Comparison of ENCODE assay signal across 17 cellular contexts in the genomic region with DNA sequence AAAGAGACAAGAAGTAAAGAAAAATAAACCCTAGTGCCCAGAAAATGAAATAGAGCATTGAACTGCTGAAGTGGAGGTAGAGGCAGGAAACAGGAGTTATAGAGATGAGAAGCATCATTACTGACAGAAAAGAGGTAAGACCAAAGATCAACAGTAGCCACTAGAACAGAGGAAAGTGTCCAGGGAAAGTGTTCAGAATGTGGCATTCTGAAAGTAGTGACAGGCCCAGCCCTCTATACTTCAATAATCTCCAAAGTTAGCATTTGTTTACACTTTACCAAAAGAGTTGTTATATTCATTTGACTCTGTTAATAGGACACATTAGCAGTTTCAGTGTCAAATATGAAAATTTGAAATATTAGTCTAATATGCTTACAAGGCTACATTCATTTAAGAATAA.
A peak's percentile ranks its signal among the peaks of the same experiment; 100 is the strongest.
DNase-seq lines count a peak whose midpoint lies in the region; ATAC-seq and TF ChIP-seq lines count a peak whose summit lies in the region.
"Had no signal": no experiment of that assay in that cellular context is flagged by ENCODE, and none has a peak within 500 bp of the region (broad histone marks: within the 10 kb centered on the region; RNA-seq: fewer than 3 reads in every experiment).

No MANE protein-coding gene starts in this region.

- peak overlapping the region; percentile 66 for H3K27ac ChIP-seq in hepatocyte
- H3K27ac ChIP-seq: transverse colon had no signal

- H3K27ac Mint-ChIP-seq in type B pancreatic cell = peak overlapping the region; percentile 60
- H3K27ac Mint-ChIP-seq in T-helper 2 cell treated with Interferon-gamma antibody and Interleukin-4, amounts not matched to agents 5 μg/mL and 100 μg/mL, for 36 hours = no peak overlapping the region
- H3K27ac Mint-ChIP-seq: activated naive CD8-positive, alpha-beta T cell treated with anti-CD3 and anti-CD28 coated beads, Interleukin-2, amount 10 ng/mL, durations not matched to agents 7 days and 5 days; activated T-helper 1 cell treated with anti-CD3 and anti-CD28 coated beads, Interleukin-12 subunit alpha, Interleukin-12 subunit beta, Interleukin-2, Interleukin-4 antibody, amounts not matched to agents 30 ng/mL and 10 ng/mL and 1 ng/mL, durations not matched to agents 14 hours and 24 hours and 36 hours; natural killer cell had no signal

- H3K9me3 ChIP-seq in hepatocyte (ENCODE audit: low read depth) = no peaks in the 10 kb centered on the region
- H3K9me3 ChIP-seq: transverse colon had no signal

- no peaks in the 10 kb centered on the region for H4K20me1 ChIP-seq in hepatocyte (ENCODE audit: insufficient read depth, poor library complexity, severe bottlenecking)

- peak overlapping the region; percentile 61 for H3K4me2 ChIP-seq in hepatocyte

- DNase-seq in hepatocyte (ENCODE audit: low spot score) (no peak), type B pancreatic cell (ENCODE audit: extremely low spot score, unreplicated experiment) (no peak), DMS114 treated with DMSO at 0.1 percent for 48 hours (lab: John Stamatoyannopoulos, UW; ENCODE audit: unreplicated experiment) (no peak)
- DNase-seq in T-helper 2 cell treated with Interferon-gamma antibody and Interleukin-4, amounts not matched to agents 5 μg/mL and 100 μg/mL, for 36 hours (ENCODE audit: low spot score) = no peak
- DNase-seq: activated CD4-positive, alpha-beta T cell treated with anti-CD3 and anti-CD28 coated beads for 1 hour; activated naive CD8-positive, alpha-beta T cell treated with anti-CD3 and anti-CD28 coated beads, Interleukin-2, amount 10 ng/mL, durations not matched to agents 7 days and 5 days; cortex of kidney; hippocampal formation; mesendoderm; natural killer cell; NCI-H1436 treated with DMSO at 0.1 percent for 48 hours; stimulated activated naive CD8-positive, alpha-beta T cell treated with anti-CD3 and anti-CD28 coated beads, Interleukin-15, Interleukin-2, amounts not matched to agents 100 U/mL and 50 U/mL, for 24 hours; transverse colon had no signal

- H3K4me3 Mint-ChIP-seq in type B pancreatic cell = no peak overlapping the region
- H3K4me3 Mint-ChIP-seq in T-helper 2 cell treated with Interferon-gamma antibody and Interleukin-4, amounts not matched to agents 5 μg/mL and 100 μg/mL, for 36 hours = no peak overlapping the region
- H3K4me3 Mint-ChIP-seq: activated naive CD8-positive, alpha-beta T cell treated with anti-CD3 and anti-CD28 coated beads, Interleukin-2, amount 10 ng/mL, durations not matched to agents 7 days and 5 days; activated T-helper 1 cell treated with anti-CD3 and anti-CD28 coated beads, Interleukin-12 subunit alpha, Interleukin-12 subunit beta, Interleukin-2, Interleukin-4 antibody, amounts not matched to agents 30 ng/mL and 10 ng/mL and 1 ng/mL, durations not matched to agents 14 hours and 24 hours and 36 hours; natural killer cell had no signal

- ATAC-seq in GM19452 (IDR thresholded peaks at IDR 0.05; ENCODE audit: unreplicated experiment) (peak; percentile 13), HG03159 (IDR thresholded peaks at IDR 0.05; ENCODE audit: unreplicated experiment) (peak; percentile 12), HG03565 (IDR thresholded peaks at IDR 0.05; ENCODE audit: unreplicated experiment) (no peak)
- ATAC-seq: natural killer cell; stimulated activated naive CD8-positive, alpha-beta T cell treated with anti-CD3 and anti-CD28 coated beads, Interleukin-15, Interleukin-2, amounts not matched to agents 100 U/mL and 50 U/mL, for 24 hours had no signal

- H3K36me3 ChIP-seq in hepatocyte (replicated peaks; ENCODE audit: insufficient read depth, low read depth) = no peaks in the 10 kb centered on the region
- H3K36me3 ChIP-seq: transverse colon had no signal

- no peak overlapping the region for H3K4me3 ChIP-seq in hepatocyte
- H3K4me3 ChIP-seq: transverse colon had no signal

- no peaks in the 10 kb centered on the region for H3K9me2 ChIP-seq in hepatocyte (replicated peaks; ENCODE audit: insufficient read depth)

- no peaks in the 10 kb centered on the region for H3K9me3 Mint-ChIP-seq in type B pancreatic cell
- H3K9me3 Mint-ChIP-seq in T-helper 2 cell treated with Interferon-gamma antibody and Interleukin-4, amounts not matched to agents 5 μg/mL and 100 μg/mL, for 36 hours = no peaks in the 10 kb centered on the region
- H3K9me3 Mint-ChIP-seq: activated naive CD8-positive, alpha-beta T cell treated with anti-CD3 and anti-CD28 coated beads, Interleukin-2, amount 10 ng/mL, durations not matched to agents 7 days and 5 days; activated T-helper 1 cell treated with anti-CD3 and anti-CD28 coated beads, Interleukin-12 subunit alpha, Interleukin-12 subunit beta, Interleukin-2, Interleukin-4 antibody, amounts not matched to agents 30 ng/mL and 10 ng/mL and 1 ng/mL, durations not matched to agents 14 hours and 24 hours and 36 hours; natural killer cell had no signal

- no peaks in the 10 kb centered on the region for H3K27me3 ChIP-seq in hepatocyte
- H3K27me3 ChIP-seq: transverse colon had no signal

- no peaks in the 10 kb centered on the region for H3K79me2 ChIP-seq in hepatocyte

- H3K27me3 Mint-ChIP-seq in type B pancreatic cell = no peaks in the 10 kb centered on the region
- no peaks in the 10 kb centered on the region for H3K27me3 Mint-ChIP-seq in T-helper 2 cell treated with Interferon-gamma antibody and Interleukin-4, amounts not matched to agents 5 μg/mL and 100 μg/mL, for 36 hours (ENCODE audit: low read depth)
- H3K27me3 Mint-ChIP-seq: activated naive CD8-positive, alpha-beta T cell treated with anti-CD3 and anti-CD28 coated beads, Interleukin-2, amount 10 ng/mL, durations not matched to agents 7 days and 5 days had no signal

- no peak for TF ChIP-seq CTCF in hepatocyte (IDR thresholded peaks at IDR 0.05; ENCODE audit: poor library complexity)
- TF ChIP-seq CTCF in type B pancreatic cell (conservative IDR thresholded peaks at IDR 0.05) = no peak

- H3K4me1 ChIP-seq in hepatocyte (ENCODE audit: insufficient read depth) = peaks cover 7% of the 10 kb centered on the region
- H3K4me1 ChIP-seq: transverse colon had no signal

- no peaks in the 10 kb centered on the region for H3K36me3 Mint-ChIP-seq in type B pancreatic cell
- no peaks in the 10 kb centered on the region for H3K36me3 Mint-ChIP-seq in T-helper 2 cell treated with Interferon-gamma antibody and Interleukin-4, amounts not matched to agents 5 μg/mL and 100 μg/mL, for 36 hours (ENCODE audit: low read depth)
- H3K36me3 Mint-ChIP-seq: activated naive CD8-positive, alpha-beta T cell treated with anti-CD3 and anti-CD28 coated beads, Interleukin-2, amount 10 ng/mL, durations not matched to agents 7 days and 5 days; natural killer cell had no signal

- H3K4me1 Mint-ChIP-seq in type B pancreatic cell (ENCODE audit: unreplicated experiment) = peaks cover 9% of the 10 kb centered on the region
- no peaks in the 10 kb centered on the region for H3K4me1 Mint-ChIP-seq in T-helper 2 cell treated with Interferon-gamma antibody and Interleukin-4, amounts not matched to agents 5 μg/mL and 100 μg/mL, for 36 hours (ENCODE audit: low read depth)
- H3K4me1 Mint-ChIP-seq: activated naive CD8-positive, alpha-beta T cell treated with anti-CD3 and anti-CD28 coated beads, Interleukin-2, amount 10 ng/mL, durations not matched to agents 7 days and 5 days; natural killer cell had no signal

- H2AFZ ChIP-seq in hepatocyte = no peak overlapping the region
